In genomic region chr10:26503911-26504310, GRCh38 we compare ENCODE assay signal across 12 cellular contexts.
DNase-seq lines count a peak whose midpoint lies in the region; ATAC-seq, FAIRE-seq and TF ChIP-seq lines count a peak whose summit lies in the region.
"Had no signal": no experiment of that assay in that cellular context is flagged by ENCODE, and none has a peak within 500 bp of the region (broad histone marks: within the 10 kb centered on the region; RNA-seq: fewer than 3 reads in every experiment).

No MANE protein-coding gene starts in this region.

- WGBS in GM23248 (ENCODE audit: low coverage in 1 of 2, low lambda C conversion rate in 2 of 2, missing lambda C conversion rate in 2 of 2), 2 experiments, result 63 to 64% methylated on average over 3 of the region's 3 CpGs

- H3K27ac Mint-ChIP-seq in CD8-positive, alpha-beta memory T cell, result peak overlapping the region in 7 of 8 donors; percentile 0 to 80 (median 66)
- H3K27ac Mint-ChIP-seq in WTC11, result no peak overlapping the region
- H3K27ac Mint-ChIP-seq: activated naive CD8-positive, alpha-beta T cell treated with anti-CD3 and anti-CD28 coated beads, Interleukin-2, amount 10 ng/mL, durations not matched to agents 7 days and 5 days had no signal

- no peaks in the 10 kb centered on the region for H4K20me1 ChIP-seq in GM23248 (ENCODE audit: insufficient read depth)
- H4K20me1 ChIP-seq in keratinocyte (ENCODE audit: control insufficient read depth, extremely low read depth, insufficient read depth, low read length), result no peaks in the 10 kb centered on the region

- H3K4me3 ChIP-seq in CD8-positive, alpha-beta memory T cell (ENCODE audit: low read length), result no peak overlapping the region
- H3K4me3 ChIP-seq in GM23248 (no peak overlapping the region), keratinocyte (ENCODE audit: control insufficient read depth in 2 of 3, extremely low read depth in 1 of 3, insufficient read depth in 2 of 3, low read depth in 1 of 3, low read length in 3 of 3) (no peak overlapping the region)
- H3K4me3 ChIP-seq: hepatocyte had no signal

- peaks cover 26 to 41% (median 40%) of the 10 kb centered on the region in 3 donors for H3K4me1 Mint-ChIP-seq in CD8-positive, alpha-beta memory T cell
- no peaks in the 10 kb centered on the region for H3K4me1 Mint-ChIP-seq in WTC11

- in situ Hi-C loops in GM23248 (cut with MboI), result no loop called here

- H3K36me3 Mint-ChIP-seq in CD8-positive, alpha-beta memory T cell, result peaks cover 23 to 86% (median 38%) of the 10 kb centered on the region in 3 donors
- no peaks in the 10 kb centered on the region for H3K36me3 Mint-ChIP-seq in WTC11

- POLR2A ChIA-PET in CD8-positive, alpha-beta memory T cell (lab: Charles Lee), result interaction anchor here (0.9 kb wide), 1 partner anchor 55 kb away, joined by 3 read pairs; no protein-coding TSS in a partner anchor
- POLR2A ChIA-PET in WTC11 (lab: Charles Lee), result no interaction called here

- H3K4me2 ChIP-seq in GM23248 (ENCODE audit: unreplicated experiment) (no peak overlapping the region), keratinocyte (ENCODE audit: control insufficient read depth, extremely low read depth, insufficient read depth, low read depth, low read length) (no peak overlapping the region)
- H3K4me2 ChIP-seq: hepatocyte had no signal

- peaks cover 49% of the 10 kb centered on the region for H3K36me3 ChIP-seq in CD8-positive, alpha-beta memory T cell (ENCODE audit: insufficient read depth, low read length)
- H3K36me3 ChIP-seq in GM23248 (ENCODE audit: low read depth) (peaks cover 46% of the 10 kb centered on the region), keratinocyte (ENCODE audit: control insufficient read depth in 2 of 2, extremely low read depth in 1 of 2, insufficient read depth in 2 of 2, low read length in 2 of 2) (no peaks in the 10 kb centered on the region)

- peak; percentile 89 for ATAC-seq in WTC11
- ATAC-seq in HG03520 (IDR thresholded peaks at IDR 0.05; ENCODE audit: unreplicated experiment), result no peak

- peaks cover 0 to 2% of the 10 kb centered on the region in 2 donors for H3K27me3 Mint-ChIP-seq in CD8-positive, alpha-beta memory T cell
- no peaks in the 10 kb centered on the region for H3K27me3 Mint-ChIP-seq in WTC11 (ENCODE audit: low read depth)
- H3K27me3 Mint-ChIP-seq: activated naive CD8-positive, alpha-beta T cell treated with anti-CD3 and anti-CD28 coated beads, Interleukin-2, amount 10 ng/mL, durations not matched to agents 7 days and 5 days had no signal

- no peaks in the 10 kb centered on the region for H3K9me2 ChIP-seq in GM23248 (ENCODE audit: insufficient read depth)

- no peaks in the 10 kb centered on the region for H3K4me1 ChIP-seq in CD8-positive, alpha-beta memory T cell (ENCODE audit: insufficient read depth, low read length)
- H3K4me1 ChIP-seq in GM23248 (ENCODE audit: insufficient read depth), result peaks cover 11% of the 10 kb centered on the region
- no peaks in the 10 kb centered on the region for H3K4me1 ChIP-seq in keratinocyte (ENCODE audit: control insufficient read depth, extremely low read depth, insufficient read depth, low read length)

- H3K9me3 ChIP-seq in CD8-positive, alpha-beta memory T cell (ENCODE audit: low read length), result no peaks in the 10 kb centered on the region
- no peaks in the 10 kb centered on the region for H3K9me3 ChIP-seq in GM23248 (ENCODE audit: low read depth)
- no peaks in the 10 kb centered on the region for H3K9me3 ChIP-seq in keratinocyte (ENCODE audit: control insufficient read depth, low read depth, low read length)

- dilution Hi-C loops in keratinocyte (cut with MboI; ENCODE audit: extremely low pct_ligation_motif_present, low sequenced_read_pairs), result no loop called here

- no peak overlapping the region for H3K27ac ChIP-seq in CD8-positive, alpha-beta memory T cell (ENCODE audit: low read depth, low read length)
- H3K27ac ChIP-seq in GM23248, result no peak overlapping the region
- no peak overlapping the region for H3K27ac ChIP-seq in keratinocyte (ENCODE audit: control insufficient read depth, insufficient read depth, low read length)
- H3K27ac ChIP-seq: hepatocyte had no signal

- FAIRE-seq in keratinocyte (lab: Jason Lieb, UNC), result no peak
- FAIRE-seq: G401.6 had no signal

- no peaks in the 10 kb centered on the region for H3K9me1 ChIP-seq in keratinocyte (ENCODE audit: control insufficient read depth, extremely low read depth, insufficient read depth, low read length)

- H2AFZ ChIP-seq in GM23248, result no peak overlapping the region
- no peak overlapping the region for H2AFZ ChIP-seq in keratinocyte (ENCODE audit: control insufficient read depth, low read length)
- H2AFZ ChIP-seq: hepatocyte had no signal

- no peak overlapping the region for H3K9ac ChIP-seq in GM23248
- no peak overlapping the region for H3K9ac ChIP-seq in keratinocyte (ENCODE audit: control insufficient read depth, extremely low read depth, insufficient read depth, low read length)

- TF ChIP-seq CTCF in WTC11 (IDR thresholded peaks at IDR 0.05) (no peak), keratinocyte (optimal IDR thresholded peaks at IDR 0.05 in 1 of 3, IDR thresholded peaks at IDR 0.05 in 1 of 3, conservative IDR thresholded peaks at IDR 0.05 in 1 of 3; ENCODE audit: extremely low read depth in 1 of 3, insufficient read depth in 2 of 3, low read length in 3 of 3) (peak in 2 of 3 experiments; percentile 35 to 57)

- no peaks in the 10 kb centered on the region for H3F3A ChIP-seq in GM23248 (ENCODE audit: insufficient read depth)

- CTCF ChIA-PET in CD8-positive, alpha-beta memory T cell (lab: Charles Lee), result interaction anchor here (0.8 to 1.8 kb wide), 8 partner anchors 13 to 170 kb away, joined by 3 to 6 read pairs (median 4); no protein-coding TSS in a partner anchor
- CTCF ChIA-PET in WTC11 (lab: Charles Lee), result interaction anchor here (0.7 to 1.9 kb wide), 8 partner anchors 9 to 169 kb away, joined by 3 to 15 read pairs (median 4); no protein-coding TSS in a partner anchor

- no peaks in the 10 kb centered on the region for H3K9me3 Mint-ChIP-seq in CD8-positive, alpha-beta memory T cell
- no peaks in the 10 kb centered on the region for H3K9me3 Mint-ChIP-seq in WTC11
- H3K9me3 Mint-ChIP-seq: activated naive CD8-positive, alpha-beta T cell treated with anti-CD3 and anti-CD28 coated beads, Interleukin-2, amount 10 ng/mL, durations not matched to agents 7 days and 5 days had no signal

- H3K79me2 ChIP-seq in GM23248 (ENCODE audit: insufficient read depth) (no peaks in the 10 kb centered on the region), keratinocyte (ENCODE audit: control insufficient read depth, insufficient read depth, low read length) (no peaks in the 10 kb centered on the region)
- H3K79me2 ChIP-seq: hepatocyte had no signal

- no peak overlapping the region for H3K4me3 Mint-ChIP-seq in CD8-positive, alpha-beta memory T cell
- H3K4me3 Mint-ChIP-seq in WTC11, result no peak overlapping the region
- H3K4me3 Mint-ChIP-seq: activated naive CD8-positive, alpha-beta T cell treated with anti-CD3 and anti-CD28 coated beads, Interleukin-2, amount 10 ng/mL, durations not matched to agents 7 days and 5 days had no signal

- DNase-seq in CD8-positive, alpha-beta memory T cell, result no peak
- DNase-seq in GM23248 (peak; percentile 19), WTC11 (ENCODE audit: low spot score) (peak; percentile 44), keratinocyte (ENCODE audit: low read depth, low spot score) (no peak), AG08395 (ENCODE audit: low spot score) (no peak), EL (no peak), NCI-H2029 (lab: John Stamatoyannopoulos, UW) (no peak)
- DNase-seq: activated naive CD8-positive, alpha-beta T cell treated with anti-CD3 and anti-CD28 coated beads, Interleukin-2, amount 10 ng/mL, durations not matched to agents 7 days and 5 days; dermis blood vessel endothelial cell had no signal

- no peaks in the 10 kb centered on the region for H3K27me3 ChIP-seq in CD8-positive, alpha-beta memory T cell (ENCODE audit: insufficient read depth, low read length, poor library complexity, severe bottlenecking)
- H3K27me3 ChIP-seq in GM23248 (replicated peaks; ENCODE audit: insufficient read depth) (no peaks in the 10 kb centered on the region), keratinocyte (ENCODE audit: control insufficient read depth, extremely low read depth, insufficient read depth, low read length) (no peaks in the 10 kb centered on the region)
- H3K27me3 ChIP-seq: hepatocyte had no signal

TF ChIP-seq in WTC11, 78 proteins besides CTCF, POLR2A, EP300 and RAD21 (continues in another document):
- TF ChIP-seq MAX (CRISPR knock-in tag; IDR thresholded peaks at IDR 0.05), result no peak
- TF ChIP-seq PRDM15 (CRISPR knock-in tag; IDR thresholded peaks at IDR 0.05), result peak; percentile 49; the same call in 1 of the 2 replicates
- TF ChIP-seq ZNF671 (CRISPR knock-in tag; IDR thresholded peaks at IDR 0.05), result no peak
- no peak for TF ChIP-seq TCF7 (CRISPR knock-in tag; IDR thresholded peaks at IDR 0.05; ENCODE audit: low read depth)
- TF ChIP-seq CREB1 (CRISPR knock-in tag; IDR thresholded peaks at IDR 0.05), result no peak

Comparison
In these comparisons a context has a peak if more than half of its experiments do, and no peak if none do; other contexts are left out.
1. DNase-seq: peak in GM23248 (single experiment) and WTC11 (single experiment); none in CD8-positive, alpha-beta memory T cell (0 of 5), keratinocyte (single experiment), AG08395 (single experiment), EL (single experiment) and NCI-H2029 (single experiment).